In genomic region chr1:89576016-89576415, GRCh38 we compare ENCODE assay signal across 18 cellular contexts. TPM values are rescaled to one million over a fixed set of nuclear protein-coding genes. Genes with fewer than 3 reads are reported as not detected.
DNase-seq lines count a peak whose midpoint lies in the region; ATAC-seq and TF ChIP-seq lines count a peak whose summit lies in the region.
"Had no signal": no experiment of that assay in that cellular context is flagged by ENCODE, and none has a peak within 500 bp of the region (broad histone marks: within the 10 kb centered on the region; RNA-seq: fewer than 3 reads in every experiment).

No MANE protein-coding gene starts in this region.

- TF ChIP-seq POLR2A in GM18505 (IDR thresholded peaks at IDR 0.05; ENCODE audit: borderline replicate concordance, extremely low read depth, insufficient read depth, insufficient read length), result no peak

- no peak overlapping the region for H2AFZ ChIP-seq in hepatocyte
- H2AFZ ChIP-seq: GM23248 had no signal

- no peaks in the 10 kb centered on the region for H3K4me1 ChIP-seq in hepatocyte (ENCODE audit: insufficient read depth)

- no peaks in the 10 kb centered on the region for H3K9me2 ChIP-seq in hepatocyte (replicated peaks; ENCODE audit: insufficient read depth)

- DNase-seq in NCI-H345 (lab: John Stamatoyannopoulos, UW) (peak; percentile 20), NCI-H345 treated with DMSO at 0.1 percent for 48 hours (lab: John Stamatoyannopoulos, UW; ENCODE audit: unreplicated experiment) (no peak), NCI-H82 treated with DMSO at 0.1 percent for 48 hours (lab: John Stamatoyannopoulos, UW; ENCODE audit: unreplicated experiment) (peak; percentile 83), hepatocyte (ENCODE audit: low spot score) (no peak), T-helper 1 cell (no peak), NCI-H446 treated with DMSO at 0.1 percent for 48 hours (lab: John Stamatoyannopoulos, UW) (no peak)
- DNase-seq: 8988T, GM23248, KG1, NCI-H1417 treated with DMSO at 0.1 percent for 48 hours, NCI-H2029, NCI-H510A treated with DMSO at 0.1 percent for 48 hours, NCI-H774, SIG-M5 had no signal

- H3K4me3 ChIP-seq in hepatocyte, result no peak overlapping the region
- H3K4me3 ChIP-seq: GM23248 had no signal

- no peaks in the 10 kb centered on the region for H3K79me2 ChIP-seq in hepatocyte

- peak overlapping the region; percentile 38 for H3K27ac ChIP-seq in hepatocyte
- peak overlapping the region; percentile 36 for H3K27ac ChIP-seq in temporal lobe (ENCODE audit: low read depth, low read length)
- H3K27ac ChIP-seq: GM23248, RWPE1 had no signal

- no peaks in the 10 kb centered on the region for H3K27me3 ChIP-seq in hepatocyte

- WGBS in hepatocyte (ENCODE audit: low lambda C conversion rate, missing lambda C conversion rate), result 65% methylated on average over 3 of the region's 3 CpGs

- no peaks in the 10 kb centered on the region for H4K20me1 ChIP-seq in hepatocyte (ENCODE audit: insufficient read depth, poor library complexity, severe bottlenecking)

- H3K36me3 ChIP-seq in hepatocyte (replicated peaks; ENCODE audit: insufficient read depth, low read depth), result no peaks in the 10 kb centered on the region

- ATAC-seq in GM18505 (IDR thresholded peaks at IDR 0.05; ENCODE audit: unreplicated experiment), result no peak
- ATAC-seq: SK-N-SH treated with all-trans-retinoic acid at 6 μM for 48 hours had no signal

- H3K9me3 ChIP-seq in hepatocyte (ENCODE audit: low read depth), result no peaks in the 10 kb centered on the region

- TF ChIP-seq CTCF in hepatocyte (IDR thresholded peaks at IDR 0.05; ENCODE audit: poor library complexity), result no peak

- no peak overlapping the region for H3K4me2 ChIP-seq in hepatocyte

RNA-seq across cellular contexts. Expression of gene LRRC8B, which starts 51.4 kb away (rescaled TPM):
- total RNA-seq in hepatocyte (5.1 and 9.5 TPM in 2 replicates), temporal lobe (35.4 TPM)
- 1.7 and 4.6 TPM in 2 replicates for polyA plus RNA-seq in hepatocyte

RNA-seq across cellular contexts. Expression of gene LRRC8C, which starts 56.9 kb away (rescaled TPM):
- total RNA-seq in hepatocyte (1.0 and 1.5 TPM in 2 replicates), temporal lobe (7.6 TPM)
- polyA plus RNA-seq in hepatocyte, result 0.70 and 1.1 TPM in 2 replicates

Comparison
In these comparisons a context has a peak if more than half of its experiments do, and no peak if none do; other contexts are left out.
1. DNase-seq: peak in NCI-H345 (single experiment) and NCI-H82 treated with DMSO at 0.1 percent for 48 hours (single experiment); none in NCI-H345 treated with DMSO at 0.1 percent for 48 hours (single experiment), hepatocyte (single experiment), T-helper 1 cell (0 of 5) and NCI-H446 treated with DMSO at 0.1 percent for 48 hours (single experiment).